10 cellular contexts compared by ENCODE assay signal in the genomic region with DNA sequence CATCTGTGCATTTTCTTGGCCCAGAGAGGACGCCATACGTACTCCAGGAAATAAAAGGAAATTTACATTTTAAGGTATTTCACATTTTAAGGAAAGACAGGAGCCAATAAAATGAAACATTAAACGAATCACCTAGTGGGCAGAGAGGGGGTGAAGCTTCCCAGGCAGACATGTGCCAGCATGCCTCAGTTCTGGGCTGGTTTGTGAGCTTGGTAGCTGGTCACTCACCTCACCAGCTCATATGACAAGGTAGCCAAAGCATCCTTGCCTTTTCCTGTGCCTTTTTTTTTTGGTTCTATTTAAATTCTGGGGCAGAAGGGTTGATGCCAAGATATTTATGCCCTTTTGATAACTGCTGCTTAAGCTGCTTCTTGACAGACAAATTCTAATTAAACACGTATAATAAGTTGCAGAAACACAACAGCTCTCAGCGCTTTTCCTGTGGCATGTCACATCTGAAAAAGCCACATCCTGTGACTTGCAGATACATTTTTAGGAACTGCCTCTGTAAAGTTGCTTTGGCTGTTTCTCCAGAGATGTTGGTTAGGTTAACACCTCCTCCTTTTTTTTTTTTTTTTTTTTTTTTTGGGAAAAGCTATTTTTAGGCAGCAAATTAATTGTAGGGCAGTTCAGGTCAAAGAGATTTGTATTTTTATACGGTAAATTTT.
DNase-seq lines count a peak whose midpoint lies in the region; ATAC-seq and TF ChIP-seq lines count a peak whose summit lies in the region.
"Had no signal": no experiment of that assay in that cellular context is flagged by ENCODE, and none has a peak within 500 bp of the region (broad histone marks: within the 10 kb centered on the region; RNA-seq: fewer than 3 reads in every experiment).

No MANE protein-coding gene starts in this region.

- in situ Hi-C loops in HAP-1 (cut with MboI; ENCODE audit: low sequenced_read_pairs): no loop called here

- H3K4me1 Mint-ChIP-seq in osteocyte (ENCODE audit: unreplicated experiment): peaks cover 19% of the 10 kb centered on the region

- H3K9me3 ChIP-seq in HAP-1: no peaks in the 10 kb centered on the region

- H3K36me3 ChIP-seq in HAP-1 (replicated peaks): no peaks in the 10 kb centered on the region

- peak; percentile 53 for ATAC-seq in GM19452 (IDR thresholded peaks at IDR 0.05; ENCODE audit: unreplicated experiment)

- no peak overlapping the region for H3K4me3 Mint-ChIP-seq in osteocyte (ENCODE audit: unreplicated experiment)
- H3K4me3 Mint-ChIP-seq: type B pancreatic cell had no signal

- TF ChIP-seq CTCF in osteocyte (IDR thresholded peaks at IDR 0.05): no peak

- no peaks in the 10 kb centered on the region for H3K27me3 Mint-ChIP-seq in osteocyte (ENCODE audit: unreplicated experiment)

- H3K9me3 Mint-ChIP-seq in osteocyte (ENCODE audit: unreplicated experiment): no peaks in the 10 kb centered on the region
- H3K9me3 Mint-ChIP-seq: type B pancreatic cell had no signal

- no peaks in the 10 kb centered on the region for H3K36me3 Mint-ChIP-seq in osteocyte (ENCODE audit: unreplicated experiment)
- H3K36me3 Mint-ChIP-seq: type B pancreatic cell had no signal

- H3K27me3 ChIP-seq in HAP-1 (ENCODE audit: low read depth): no peaks in the 10 kb centered on the region

- H3K4me1 ChIP-seq in HAP-1: no peaks in the 10 kb centered on the region

- no peak overlapping the region for H3K27ac Mint-ChIP-seq in osteocyte (ENCODE audit: unreplicated experiment)
- H3K27ac Mint-ChIP-seq: type B pancreatic cell had no signal

- H3K4me3 ChIP-seq in HAP-1: no peak overlapping the region

- peak; percentile 61 for DNase-seq in EH (ENCODE audit: low read depth)
- DNase-seq in M059J (ENCODE audit: low read depth): peak; percentile 44
- peak; percentile 10 for DNase-seq in astrocyte of the hippocampus (ENCODE audit: low read depth, low spot score)
- DNase-seq in activated effector memory CD4-positive, alpha-beta T cell treated with Interleukin-2 at 50 U/mL for 16 hours: no peak
- no peak for DNase-seq in HAP-1 (ENCODE audit: low spot score in 2 of 2)
- no peak for DNase-seq in osteocyte (ENCODE audit: extremely low spot score, unreplicated experiment)
- no peak for DNase-seq in stimulated activated CD4-positive, alpha-beta T cell treated with anti-CD3 and anti-CD28 coated beads, Interleukin-4, amount 100 ng/mL, for 24 hours
- DNase-seq: NCI-H146 had no signal

Comparison
In these comparisons a context has a peak if more than half of its experiments do, and no peak if none do; other contexts are left out.
1. DNase-seq: peak in EH (single experiment), M059J (single experiment) and astrocyte of the hippocampus (single experiment); none in activated effector memory CD4-positive, alpha-beta T cell treated with Interleukin-2 at 50 U/mL for 16 hours (single experiment), HAP-1 (0 of 2), osteocyte (single experiment) and stimulated activated CD4-positive, alpha-beta T cell treated with anti-CD3 and anti-CD28 coated beads, Interleukin-4, amount 100 ng/mL, for 24 hours (single experiment).